ENCODE assay signal across 14 cellular contexts in the genomic region with DNA sequence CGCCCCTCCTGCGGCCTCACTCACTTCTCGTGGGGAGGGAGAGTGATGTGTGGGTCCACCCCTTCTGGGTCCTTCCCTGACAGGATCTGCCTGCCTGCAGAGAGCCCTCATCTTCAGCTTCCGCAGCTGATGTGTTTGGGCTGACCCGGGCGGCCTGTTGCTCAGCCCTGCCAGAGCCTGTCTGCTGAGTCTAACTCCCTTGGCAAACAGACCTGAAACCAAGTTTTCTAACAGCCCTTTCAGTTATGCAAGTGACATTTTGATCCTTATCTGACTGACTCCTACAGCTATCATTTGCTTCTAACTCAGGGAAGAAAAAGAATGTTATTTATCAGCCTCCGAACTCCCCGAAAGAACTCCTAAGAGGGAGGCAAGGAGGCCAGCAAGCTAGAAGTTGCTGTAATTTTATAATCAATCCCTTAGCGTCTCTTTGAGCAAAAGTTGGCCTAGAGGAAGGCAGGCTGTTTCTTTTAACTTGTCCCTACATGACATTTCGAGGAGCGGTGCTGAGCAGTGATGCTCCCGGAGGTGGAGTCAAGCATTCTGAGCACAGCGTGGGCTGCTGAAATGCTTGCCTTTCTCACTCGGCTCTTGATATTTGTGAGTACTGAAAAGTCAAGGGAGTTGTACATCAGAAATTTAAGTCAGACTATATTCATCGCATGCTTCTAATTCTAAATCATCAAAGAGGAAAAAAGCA. TPM values are rescaled to one million over a fixed set of nuclear protein-coding genes. Genes with fewer than 3 reads are reported as not detected.
DNase-seq lines count a peak whose midpoint lies in the region; ATAC-seq and TF ChIP-seq lines count a peak whose summit lies in the region.
"Had no signal": no experiment of that assay in that cellular context is flagged by ENCODE, and none has a peak within 500 bp of the region (broad histone marks: within the 10 kb centered on the region; RNA-seq: fewer than 3 reads in every experiment).

No MANE protein-coding gene starts in this region.

- POLR2A ChIA-PET in RWPE1 (lab: Yijun Ruan, JAX; ENCODE audit: low non-redundant PET) = no interaction called here

- peak; percentile 68 for ATAC-seq in Right ventricle myocardium superior (ENCODE audit: poor library complexity)
- ATAC-seq: K562 had no signal

- H3K4me1 ChIP-seq in osteoblast (ENCODE audit: insufficient read depth, low read length) = peaks cover 24% of the 10 kb centered on the region
- H3K4me1 ChIP-seq: Peyer's patch had no signal

- H3K27ac ChIP-seq in RWPE1 (no peak overlapping the region), osteoblast (ENCODE audit: low read depth, low read length) (no peak overlapping the region)

- peaks cover 3% of the 10 kb centered on the region for H3K79me2 ChIP-seq in osteoblast (ENCODE audit: insufficient read depth, low read length)

- CTCF ChIA-PET in RWPE1 (lab: Yijun Ruan, JAX) = interaction anchor here (0.6 to 1.4 kb wide), 3 partner anchors 10 to 142 kb away, joined by 3 to 6 read pairs (median 4); no protein-coding TSS in a partner anchor

- peaks cover 71% of the 10 kb centered on the region for H3K36me3 ChIP-seq in osteoblast (ENCODE audit: insufficient read depth, low read length)

- H3K4me2 ChIP-seq in osteoblast (ENCODE audit: insufficient read depth, low read length) = no peak overlapping the region

- H3K9me3 ChIP-seq in osteoblast (ENCODE audit: low read depth, low read length) = no peaks in the 10 kb centered on the region
- H3K9me3 ChIP-seq: Peyer's patch had no signal

- intact Hi-C loops in Right ventricle myocardium superior (cut with DNase I) = no loop called here
- intact Hi-C loops in cardiac septum (cut with DNase I) = no loop called here
- intact Hi-C loops in head of caudate nucleus (cut with DNase I) = loop anchor here (10.0 kb wide), 1 partner anchor 85 kb away; no protein-coding TSS in a partner anchor

- no peaks in the 10 kb centered on the region for H3K27me3 ChIP-seq in osteoblast (ENCODE audit: insufficient read depth, low read length)
- H3K27me3 ChIP-seq: Peyer's patch had no signal

- no peak overlapping the region for H2AFZ ChIP-seq in osteoblast (ENCODE audit: low read length)

- TF ChIP-seq CTCF in RWPE1 (conservative IDR thresholded peaks at IDR 0.05; ENCODE audit: low read depth) (no peak), osteoblast (IDR thresholded peaks at IDR 0.05; ENCODE audit: extremely low read depth, low read depth, low read length) (no peak)

- H3K4me3 ChIP-seq in osteoblast (ENCODE audit: insufficient read depth, low read length) = no peak overlapping the region
- H3K4me3 ChIP-seq: K562, Peyer's patch had no signal

- no peaks in the 10 kb centered on the region for H4K20me1 ChIP-seq in osteoblast (ENCODE audit: insufficient read depth, low read length)

- DNase-seq in Right ventricle myocardium superior (no peak), cardiac septum (ENCODE audit: low spot score) (no peak), head of caudate nucleus (peak in 35 of 42 donors; percentile 57 to 94 (median 77)), occipital lobe (lab: John Stamatoyannopoulos, UW) (peak; percentile 42), RWPE1 (ENCODE audit: low spot score) (no peak), osteoblast (ENCODE audit: insufficient read length, low spot score, missing footprints) (no peak), NCI-H1694 (lab: John Stamatoyannopoulos, UW) (no peak)
- DNase-seq in stimulated activated CD4-positive, alpha-beta T cell treated with anti-CD3 and anti-CD28 coated beads, Interleukin-4, amount 100 ng/mL, for 4 hours = no peak
- DNase-seq: activated naive CD4-positive, alpha-beta T cell treated with anti-CD3 and anti-CD28 coated beads, Interleukin-2, amount 50 U/mL, for 16 hours; NCI-H1417 treated with DMSO at 0.1 percent for 48 hours; NCI-H524 treated with DMSO at 0.1 percent for 48 hours; Peyer's patch; T1000 had no signal

RNA-seq across cellular contexts. Expression of a gene that starts 31.5 kb away (rescaled TPM):
- total RNA-seq in Right ventricle myocardium superior = 1.0 TPM
- 0.89 TPM for total RNA-seq in cardiac septum
- total RNA-seq in occipital lobe = not detected
- 0.72 and 0.88 TPM in 2 replicates for total RNA-seq in osteoblast

RNA-seq across cellular contexts. Expression of a gene that starts 54.3 kb away (rescaled TPM):
- total RNA-seq in Right ventricle myocardium superior (1.6 TPM), cardiac septum (2.1 TPM), occipital lobe (8.9 TPM), osteoblast (13.0 and 15.3 TPM in 2 replicates)

Comparison
In these comparisons a context has a peak if more than half of its experiments do, and no peak if none do; other contexts are left out.
1. DNase-seq: peak in head of caudate nucleus (35 of 42) and occipital lobe (single experiment); none in Right ventricle myocardium superior (single experiment), cardiac septum (single experiment), stimulated activated CD4-positive, alpha-beta T cell treated with anti-CD3 and anti-CD28 coated beads, Interleukin-4, amount 100 ng/mL, for 4 hours (0 of 2), RWPE1 (single experiment), osteoblast (single experiment) and NCI-H1694 (single experiment).